Comparison of ENCODE assay signal across 1 cellular context in the genomic region with DNA sequence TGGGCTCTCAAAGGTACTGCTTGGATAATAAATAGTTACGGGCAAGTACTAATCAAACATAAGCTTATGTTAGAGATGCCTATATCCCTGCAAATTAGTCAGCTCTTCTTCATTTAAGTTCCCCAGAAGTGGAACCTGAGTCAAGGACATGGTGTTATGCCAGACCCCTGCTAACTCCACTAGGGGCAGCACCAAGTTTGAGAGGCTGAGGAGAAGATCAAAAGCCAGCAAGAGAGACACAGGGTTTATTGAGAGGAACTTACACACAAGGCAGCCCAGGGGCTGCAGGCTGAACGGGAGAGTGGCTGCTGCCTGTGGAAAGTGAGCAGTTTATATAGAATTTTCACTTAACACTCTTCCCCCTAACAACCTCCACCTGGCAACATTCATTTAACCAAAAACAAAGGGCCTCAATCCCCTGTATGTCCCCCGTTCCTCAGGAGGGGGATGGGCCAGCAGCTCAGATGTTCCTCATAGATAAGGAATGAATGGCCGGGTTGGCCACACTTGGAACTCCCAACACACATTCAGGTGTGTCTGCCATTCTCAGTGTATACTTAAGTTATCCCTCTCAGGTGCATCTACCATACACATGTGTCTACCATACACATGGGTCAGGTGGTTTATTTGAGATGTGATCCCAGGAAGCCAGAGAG.
A peak's percentile ranks its signal among the peaks of the same experiment; 100 is the strongest.
TF ChIP-seq lines count a peak whose summit lies in the region.

No MANE protein-coding gene starts in this region.

TF ChIP-seq in GM23338, 12 proteins besides CTCF, POLR2A, EP300 and RAD21 (continued from another document):
- TF ChIP-seq, protein P1, sequence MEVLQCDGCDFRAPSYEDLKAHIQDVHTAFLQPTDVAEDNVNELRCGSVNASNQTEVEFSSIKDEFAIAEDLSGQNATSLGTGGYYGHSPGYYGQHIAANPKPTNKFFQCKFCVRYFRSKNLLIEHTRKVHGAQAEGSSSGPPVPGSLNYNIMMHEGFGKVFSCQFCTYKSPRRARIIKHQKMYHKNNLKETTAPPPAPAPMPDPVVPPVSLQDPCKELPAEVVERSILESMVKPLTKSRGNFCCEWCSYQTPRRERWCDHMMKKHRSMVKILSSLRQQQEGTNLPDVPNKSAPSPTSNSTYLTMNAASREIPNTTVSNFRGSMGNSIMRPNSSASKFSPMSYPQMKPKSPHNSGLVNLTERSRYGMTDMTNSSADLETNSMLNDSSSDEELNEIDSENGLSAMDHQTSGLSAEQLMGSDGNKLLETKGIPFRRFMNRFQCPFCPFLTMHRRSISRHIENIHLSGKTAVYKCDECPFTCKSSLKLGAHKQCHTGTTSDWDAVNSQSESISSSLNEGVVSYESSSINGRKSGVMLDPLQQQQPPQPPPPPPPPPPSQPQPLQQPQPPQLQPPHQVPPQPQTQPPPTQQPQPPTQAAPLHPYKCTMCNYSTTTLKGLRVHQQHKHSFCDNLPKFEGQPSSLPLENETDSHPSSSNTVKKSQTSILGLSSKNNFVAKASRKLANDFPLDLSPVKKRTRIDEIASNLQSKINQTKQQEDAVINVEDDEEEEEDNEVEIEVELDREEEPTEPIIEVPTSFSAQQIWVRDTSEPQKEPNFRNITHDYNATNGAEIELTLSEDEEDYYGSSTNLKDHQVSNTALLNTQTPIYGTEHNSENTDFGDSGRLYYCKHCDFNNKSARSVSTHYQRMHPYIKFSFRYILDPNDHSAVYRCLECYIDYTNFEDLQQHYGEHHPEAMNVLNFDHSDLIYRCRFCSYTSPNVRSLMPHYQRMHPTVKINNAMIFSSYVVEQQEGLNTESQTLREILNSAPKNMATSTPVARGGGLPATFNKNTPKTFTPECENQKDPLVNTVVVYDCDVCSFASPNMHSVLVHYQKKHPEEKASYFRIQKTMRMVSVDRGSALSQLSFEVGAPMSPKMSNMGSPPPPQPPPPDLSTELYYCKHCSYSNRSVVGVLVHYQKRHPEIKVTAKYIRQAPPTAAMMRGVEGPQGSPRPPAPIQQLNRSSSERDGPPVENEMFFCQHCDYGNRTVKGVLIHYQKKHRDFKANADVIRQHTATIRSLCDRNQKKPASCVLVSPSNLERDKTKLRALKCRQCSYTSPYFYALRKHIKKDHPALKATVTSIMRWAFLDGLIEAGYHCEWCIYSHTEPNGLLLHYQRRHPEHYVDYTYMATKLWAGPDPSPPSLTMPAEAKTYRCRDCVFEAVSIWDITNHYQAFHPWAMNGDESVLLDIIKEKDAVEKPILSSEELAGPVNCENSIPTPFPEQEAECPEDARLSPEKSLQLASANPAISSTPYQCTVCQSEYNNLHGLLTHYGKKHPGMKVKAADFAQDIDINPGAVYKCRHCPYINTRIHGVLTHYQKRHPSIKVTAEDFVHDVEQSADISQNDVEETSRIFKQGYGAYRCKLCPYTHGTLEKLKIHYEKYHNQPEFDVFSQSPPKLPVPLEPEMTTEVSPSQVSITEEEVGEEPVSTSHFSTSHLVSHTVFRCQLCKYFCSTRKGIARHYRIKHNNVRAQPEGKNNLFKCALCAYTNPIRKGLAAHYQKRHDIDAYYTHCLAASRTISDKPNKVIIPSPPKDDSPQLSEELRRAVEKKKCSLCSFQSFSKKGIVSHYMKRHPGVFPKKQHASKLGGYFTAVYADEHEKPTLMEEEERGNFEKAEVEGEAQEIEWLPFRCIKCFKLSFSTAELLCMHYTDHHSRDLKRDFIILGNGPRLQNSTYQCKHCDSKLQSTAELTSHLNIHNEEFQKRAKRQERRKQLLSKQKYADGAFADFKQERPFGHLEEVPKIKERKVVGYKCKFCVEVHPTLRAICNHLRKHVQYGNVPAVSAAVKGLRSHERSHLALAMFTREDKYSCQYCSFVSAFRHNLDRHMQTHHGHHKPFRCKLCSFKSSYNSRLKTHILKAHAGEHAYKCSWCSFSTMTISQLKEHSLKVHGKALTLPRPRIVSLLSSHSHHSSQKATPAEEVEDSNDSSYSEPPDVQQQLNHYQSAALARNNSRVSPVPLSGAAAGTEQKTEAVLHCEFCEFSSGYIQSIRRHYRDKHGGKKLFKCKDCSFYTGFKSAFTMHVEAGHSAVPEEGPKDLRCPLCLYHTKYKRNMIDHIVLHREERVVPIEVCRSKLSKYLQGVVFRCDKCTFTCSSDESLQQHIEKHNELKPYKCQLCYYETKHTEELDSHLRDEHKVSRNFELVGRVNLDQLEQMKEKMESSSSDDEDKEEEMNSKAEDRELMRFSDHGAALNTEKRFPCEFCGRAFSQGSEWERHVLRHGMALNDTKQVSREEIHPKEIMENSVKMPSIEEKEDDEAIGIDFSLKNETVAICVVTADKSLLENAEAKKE (CRISPR knock-in tag; IDR thresholded peaks at IDR 0.05), result 0 out of 2 replicates have a peak, but pooled peaks have one; percentile 22
- TF ChIP-seq CREB1 (CRISPR knock-in tag; IDR thresholded peaks at IDR 0.05; ENCODE audit: low read depth) (no peak), JUNB (IDR thresholded peaks at IDR 0.05; ENCODE audit: unreplicated experiment) (no peak), EZH2phosphoT487 (IDR thresholded peaks at IDR 0.05; ENCODE audit: unreplicated experiment) (no peak), STAT1 (IDR thresholded peaks at IDR 0.05; ENCODE audit: unreplicated experiment) (no peak)
